In the genomic region with DNA sequence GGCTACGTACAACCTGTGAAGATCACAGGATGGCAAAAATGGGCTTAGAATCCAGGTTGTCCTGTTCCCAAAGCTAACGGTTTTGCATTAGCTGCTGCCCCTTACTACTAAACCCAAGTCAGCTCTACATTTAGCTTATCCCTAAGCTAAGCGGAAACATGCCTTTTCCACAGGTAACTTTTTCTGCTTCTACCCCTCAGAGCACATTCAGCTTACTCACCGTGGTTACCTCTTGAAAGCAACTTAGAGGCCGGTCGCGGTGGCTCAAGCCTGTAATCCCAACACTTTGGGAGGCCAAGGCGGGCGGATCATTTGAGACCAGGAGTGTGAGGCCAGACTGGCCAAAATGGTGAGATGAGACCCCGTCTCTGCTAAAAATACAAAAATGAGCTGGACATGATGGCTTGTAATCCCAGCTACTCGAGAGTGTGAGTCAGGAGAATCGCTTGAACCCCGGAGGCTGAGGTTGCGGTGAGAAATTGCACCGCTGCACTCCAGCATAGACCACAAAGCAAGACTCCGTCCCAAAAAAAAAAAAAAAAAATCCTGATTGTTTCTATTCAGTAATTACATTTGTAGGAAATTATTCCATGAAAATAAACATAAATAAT, we compare ENCODE assay signal across 8 cellular contexts. TPM values are rescaled to one million over a fixed set of nuclear protein-coding genes. Genes with fewer than 3 reads are reported as not detected.
DNase-seq lines count a peak whose midpoint lies in the region; ATAC-seq and TF ChIP-seq lines count a peak whose summit lies in the region.

No MANE protein-coding gene starts in this region.

- TF ChIP-seq CTCF in GM06990 (IDR thresholded peaks at IDR 0.05; ENCODE audit: insufficient read depth, low read length, poor library complexity, severe bottlenecking) (no peak), OCI-LY7 (conservative IDR thresholded peaks at IDR 0.05; ENCODE audit: low read length) (0 out of 2 replicates have a peak, but pooled peaks have one; percentile 4), nephron (IDR thresholded peaks at IDR 0.05; ENCODE audit: unreplicated experiment in 3 of 3) (no peak)

- H3K4me1 Mint-ChIP-seq in nephron = peaks cover 25% of the 10 kb centered on the region

- ATAC-seq in GM18868 (IDR thresholded peaks at IDR 0.05; ENCODE audit: unreplicated experiment) = no peak

- H3K9me3 Mint-ChIP-seq in nephron = no peaks in the 10 kb centered on the region

- peak overlapping the region; percentile 95 to 99 (median 99) for H3K27ac Mint-ChIP-seq in nephron

- H3K4me3 ChIP-seq in GM06990 (replicated peaks; ENCODE audit: low read depth, low read length) (peak overlapping the region; percentile 60), OCI-LY7 (ENCODE audit: low read depth, low read length, poor library complexity, severe bottlenecking) (peak overlapping the region; percentile 98), duodenal mucosa (ENCODE audit: low read depth in 1 of 2, low read length in 2 of 2) (peak overlapping the region; percentile 77 to 85)

- peaks cover 8% of the 10 kb centered on the region for H3K27me3 Mint-ChIP-seq in nephron (ENCODE audit: low read depth)

- H3K4me2 ChIP-seq in OCI-LY7 (ENCODE audit: low read length) = peak overlapping the region; percentile 98

- intact Hi-C loops in OCI-LY7 (cut with micrococcal nuclease; ENCODE audit: unreplicated experiment) = loop anchor here (2.0 kb wide), 1 partner anchor 70 kb away; a partner anchor contains a TSS

- CTCF ChIA-PET in OCI-LY7 (lab: Charles Lee; ENCODE audit: unreplicated experiment) = no interaction called here

- H4K20me1 ChIP-seq in OCI-LY7 (ENCODE audit: insufficient read depth, low read length) = peaks cover 9% of the 10 kb centered on the region; the same call in 1 of the 2 replicates

- TSS peak; percentile 100 for BruUV-seq in OCI-LY7 (replicated peaks; lab: Mats Ljungman, UMichigan)

- H3K27me3 ChIP-seq in GM06990 (replicated peaks; ENCODE audit: control insufficient read depth, insufficient read depth, low read length) (no peaks in the 10 kb centered on the region), duodenal mucosa (ENCODE audit: control insufficient read depth in 1 of 2, insufficient read depth in 2 of 2, low read length in 2 of 2) (no peaks in the 10 kb centered on the region)

- H3K36me3 Mint-ChIP-seq in nephron (ENCODE audit: low read depth) = peaks cover 13% of the 10 kb centered on the region

- H3K9me2 ChIP-seq in OCI-LY7 (ENCODE audit: insufficient read depth, low read length) = no peaks in the 10 kb centered on the region

- DNase-seq in GM06990 (ENCODE audit: extremely low read depth, insufficient read length) (no peak), OCI-LY7 (ENCODE audit: low spot score) (no peak), DMS 273 (lab: John Stamatoyannopoulos, UW; ENCODE audit: unreplicated experiment) (no peak), AML-193 (lab: John Stamatoyannopoulos, UW) (no peak), NCI-H748 (lab: John Stamatoyannopoulos, UW; ENCODE audit: unreplicated experiment) (no peak)

- POLR2A ChIA-PET in OCI-LY7 (lab: Charles Lee) = interaction anchor here (0.6 to 1.8 kb wide), 14 partner anchors 9 to 351 kb away, joined by 3 to 6 read pairs (median 4); a partner anchor contains a TSS

- H3K9me3 ChIP-seq in OCI-LY7 (ENCODE audit: low read length) = no peaks in the 10 kb centered on the region
- H3K9me3 ChIP-seq in duodenal mucosa (ENCODE audit: control insufficient read depth in 1 of 2, low read length in 2 of 2) = no peaks in the 10 kb centered on the region

- H3K4me1 ChIP-seq in OCI-LY7 (ENCODE audit: insufficient read depth, low read length, poor library complexity, severe bottlenecking) (peaks cover 27% of the 10 kb centered on the region), duodenal mucosa (ENCODE audit: control insufficient read depth in 1 of 2, insufficient read depth in 2 of 2, low read length in 2 of 2) (peaks cover 19 to 33% of the 10 kb centered on the region in 2 donors)

- H3K36me3 ChIP-seq in GM06990 (ENCODE audit: control insufficient read depth, insufficient read depth, low read length) (no peaks in the 10 kb centered on the region), OCI-LY7 (ENCODE audit: insufficient read depth, low read length) (peaks cover 14% of the 10 kb centered on the region), duodenal mucosa (ENCODE audit: control insufficient read depth in 1 of 2, insufficient read depth in 2 of 2, low read length in 2 of 2) (peaks cover 0 to 3% of the 10 kb centered on the region in 2 donors)

- peak overlapping the region; percentile 89 for H3K27ac ChIP-seq in OCI-LY7 (ENCODE audit: low read depth, low read length, poor library complexity, severe bottlenecking)
- H3K27ac ChIP-seq in duodenal mucosa (ENCODE audit: low read depth, low read length) = peak overlapping the region; percentile 74

- peak overlapping the region; percentile 73 to 86 for H3K9ac ChIP-seq in duodenal mucosa (ENCODE audit: low read depth in 1 of 2, low read length in 2 of 2)

- peak overlapping the region; percentile 95 to 100 (median 99) for H3K4me3 Mint-ChIP-seq in nephron

- H2AFZ ChIP-seq in OCI-LY7 (ENCODE audit: low read length) = peak overlapping the region; percentile 97

- peaks cover 41% of the 10 kb centered on the region for H3K79me2 ChIP-seq in OCI-LY7 (ENCODE audit: insufficient read depth, low read depth, low read length)

RNA-seq across cellular contexts. Expression of a gene that starts 0.8 kb away (rescaled TPM):
- 46.9 and 53.9 TPM in 2 replicates for total RNA-seq in OCI-LY7 (2014; rRNA removed; shearing (Covaris generic))
- 44.3 and 44.7 TPM in 2 replicates for total RNA-seq in OCI-LY7 (2022)

RNA-seq across cellular contexts. Expression of a gene that starts 50.0 kb away (rescaled TPM):
- 8.3 and 10.5 TPM in 2 replicates for total RNA-seq in OCI-LY7 (2014; rRNA removed; shearing (Covaris generic))
- total RNA-seq in OCI-LY7 (2022) = 4.0 and 5.1 TPM in 2 replicates
